8 cellular contexts compared by ENCODE assay signal in genomic region chr14:70808023-70808401, GRCh38. TPM values are rescaled to one million over a fixed set of nuclear protein-coding genes. Genes with fewer than 3 reads are reported as not detected.
A peak's percentile ranks its signal among the peaks of the same experiment; 100 is the strongest.
DNase-seq lines count a peak whose midpoint lies in the region; ATAC-seq and TF ChIP-seq lines count a peak whose summit lies in the region.

No MANE protein-coding gene starts in this region.

- H3K27me3 ChIP-seq in right atrium auricular region (peaks cover 0 to 6% of the 10 kb centered on the region in 2 donors), mesenchymal stem cell (ENCODE audit: control insufficient read depth in 1 of 2, insufficient read depth in 1 of 2, low read length in 2 of 2) (peaks cover 0 to 79% of the 10 kb centered on the region in 2 experiments)

- H3K9me3 ChIP-seq in right atrium auricular region (no peaks in the 10 kb centered on the region), mesenchymal stem cell (ENCODE audit: control insufficient read depth, low read length) (no peaks in the 10 kb centered on the region)

- no peak overlapping the region for H2AFZ ChIP-seq in mesenchymal stem cell (ENCODE audit: low read depth, low read length)

- DNase-seq in right atrium auricular region (ENCODE audit: low spot score) (no peak), Right ventricle myocardium superior (no peak), SK-N-DZ (ENCODE audit: low spot score) (peak; percentile 50), astrocyte of the hippocampus (ENCODE audit: low read depth, low spot score) (peak; percentile 60), mesenchymal stem cell (no peak), SKM-1 treated with dmso at 0.1 percent for 144 hours (lab: John Stamatoyannopoulos, UW; ENCODE audit: unreplicated experiment) (no peak)

- H2BK120ac ChIP-seq in mesenchymal stem cell (ENCODE audit: low read depth, low read length), result no peak overlapping the region

- H2BK15ac ChIP-seq in mesenchymal stem cell (ENCODE audit: low read depth, poor library complexity, severe bottlenecking), result no peak overlapping the region

- no peak overlapping the region for H2BK12ac ChIP-seq in mesenchymal stem cell (ENCODE audit: low read length in 2 of 2)

- peaks cover 19% of the 10 kb centered on the region for H3K4me1 Mint-ChIP-seq in stimulated activated naive CD8-positive, alpha-beta T cell treated with anti-CD3 and anti-CD28 coated beads, Interleukin-15, Interleukin-2, amounts not matched to agents 100 ng/mL and 50 ng/mL, for 24 hours (ENCODE audit: low read depth)

- WGBS in mesenchymal stem cell, result 14% methylated on average over 6 of the region's 6 CpGs

- H2AK5ac ChIP-seq in mesenchymal stem cell (ENCODE audit: low read length, severe bottlenecking), result no peak overlapping the region

- no peak overlapping the region for H3K14ac ChIP-seq in mesenchymal stem cell (ENCODE audit: low read length in 2 of 2)

- H3K79me1 ChIP-seq in mesenchymal stem cell (replicated peaks; ENCODE audit: low read length, poor library complexity, severe bottlenecking), result peaks cover 23% of the 10 kb centered on the region

- H3K27ac ChIP-seq in right atrium auricular region, result no peak overlapping the region
- H3K27ac ChIP-seq in mesenchymal stem cell (ENCODE audit: low read length, poor library complexity, severe bottlenecking), result peak overlapping the region; percentile 42

- peak overlapping the region; percentile 54 for H3K4me2 ChIP-seq in mesenchymal stem cell (ENCODE audit: low read length, poor library complexity, severe bottlenecking)

- H3K4me1 ChIP-seq in right atrium auricular region (peaks cover 0 to 25% of the 10 kb centered on the region in 2 donors), mesenchymal stem cell (ENCODE audit: control insufficient read depth, insufficient read depth, low read depth, low read length) (peaks cover 9% of the 10 kb centered on the region)

- peak overlapping the region; percentile 68 to 82 for H3K4me3 ChIP-seq in right atrium auricular region
- H3K4me3 ChIP-seq in mesenchymal stem cell (ENCODE audit: insufficient read depth in 1 of 2, low read depth in 1 of 2, low read length in 2 of 2), result peak overlapping the region in 1 of 2 experiments; percentile 97

- H3K36me3 Mint-ChIP-seq in stimulated activated naive CD8-positive, alpha-beta T cell treated with anti-CD3 and anti-CD28 coated beads, Interleukin-15, Interleukin-2, amounts not matched to agents 100 ng/mL and 50 ng/mL, for 24 hours (ENCODE audit: low read depth), result no peaks in the 10 kb centered on the region

- H2BK5ac ChIP-seq in mesenchymal stem cell (ENCODE audit: low read depth, low read length, poor library complexity, severe bottlenecking), result no peak overlapping the region

- ATAC-seq in Right ventricle myocardium superior (ENCODE audit: poor library complexity) (no peak), HG03196 (IDR thresholded peaks at IDR 0.05; ENCODE audit: unreplicated experiment) (no peak)

- H3K36me3 ChIP-seq in right atrium auricular region (no peaks in the 10 kb centered on the region), mesenchymal stem cell (ENCODE audit: control insufficient read depth in 1 of 2, insufficient read depth in 2 of 2, low read depth in 1 of 2, low read length in 2 of 2) (no peaks in the 10 kb centered on the region)

- intact Hi-C loops in Right ventricle myocardium superior (cut with DNase I), result no loop called here

- H4K8ac ChIP-seq in mesenchymal stem cell (ENCODE audit: low read length), result no peak overlapping the region

- H3K4ac ChIP-seq in mesenchymal stem cell (ENCODE audit: low read depth in 1 of 2, low read length in 2 of 2), result no peak overlapping the region

- no peaks in the 10 kb centered on the region for H3K9me3 Mint-ChIP-seq in stimulated activated naive CD8-positive, alpha-beta T cell treated with anti-CD3 and anti-CD28 coated beads, Interleukin-15, Interleukin-2, amounts not matched to agents 100 ng/mL and 50 ng/mL, for 24 hours

- no peak for TF ChIP-seq CTCF in right atrium auricular region (IDR thresholded peaks at IDR 0.05)

- H4K91ac ChIP-seq in mesenchymal stem cell (ENCODE audit: low read length), result no peak overlapping the region

- H3K23ac ChIP-seq in mesenchymal stem cell (ENCODE audit: low read length in 2 of 2), result no peak overlapping the region

- H3K9ac ChIP-seq in mesenchymal stem cell (ENCODE audit: low read length), result no peak overlapping the region

- peaks cover 3% of the 10 kb centered on the region for H3K27me3 Mint-ChIP-seq in stimulated activated naive CD8-positive, alpha-beta T cell treated with anti-CD3 and anti-CD28 coated beads, Interleukin-15, Interleukin-2, amounts not matched to agents 100 ng/mL and 50 ng/mL, for 24 hours

- H3K4me3 Mint-ChIP-seq in stimulated activated naive CD8-positive, alpha-beta T cell treated with anti-CD3 and anti-CD28 coated beads, Interleukin-15, Interleukin-2, amounts not matched to agents 100 ng/mL and 50 ng/mL, for 24 hours, result peak overlapping the region; percentile 81

- H3K27ac Mint-ChIP-seq in stimulated activated naive CD8-positive, alpha-beta T cell treated with anti-CD3 and anti-CD28 coated beads, Interleukin-15, Interleukin-2, amounts not matched to agents 100 ng/mL and 50 ng/mL, for 24 hours, result peak overlapping the region; percentile 81

- no peak overlapping the region for H3K18ac ChIP-seq in mesenchymal stem cell (ENCODE audit: low read depth in 1 of 2, low read length in 2 of 2)

RNA-seq across cellular contexts. Expression of gene MAP3K9, which starts 1.3 kb away (rescaled TPM):
- total RNA-seq in right atrium auricular region (1 to 10 TPM; 1.6 to 3.2 TPM), Right ventricle myocardium superior (1.4 TPM)
- 2.8 and 3.1 TPM in 2 replicates for polyA plus RNA-seq in SK-N-DZ (2014; cell fraction: cytosol; rRNA removed)
- 3.0 and 3.1 TPM in 2 replicates for polyA plus RNA-seq in SK-N-DZ (2014; cell fraction: nucleus; rRNA removed)
- 0.41 TPM for polyA plus RNA-seq in mesenchymal stem cell (2013, experiment 1 of 2)
- polyA plus RNA-seq in mesenchymal stem cell (2013, experiment 2 of 2), result 0.45 TPM

Comparison
In these comparisons a context has a peak if more than half of its experiments do, and no peak if none do; other contexts are left out.
1. DNase-seq: peak in SK-N-DZ (single experiment) and astrocyte of the hippocampus (single experiment); none in right atrium auricular region (single experiment), Right ventricle myocardium superior (single experiment), mesenchymal stem cell (single experiment) and SKM-1 treated with dmso at 0.1 percent for 144 hours (single experiment).